8 cellular contexts compared by ENCODE assay signal in genomic region chr7:151080091-151080521, GRCh38. TPM values are rescaled to one million over a fixed set of nuclear protein-coding genes. Genes with fewer than 3 reads are reported as not detected.
DNase-seq lines count a peak whose midpoint lies in the region; ATAC-seq and TF ChIP-seq lines count a peak whose summit lies in the region.

No MANE protein-coding gene starts in this region.

- no peak for TF ChIP-seq CTCF in epithelial cell of proximal tubule (conservative IDR thresholded peaks at IDR 0.05; ENCODE audit: low read depth, low read length)

- peak overlapping the region; percentile 46 to 95 (median 90) for H3K27ac Mint-ChIP-seq in naive thymus-derived CD8-positive, alpha-beta T cell

- peaks cover 0 to 8% (median 0%) of the 10 kb centered on the region in 3 donors for H3K36me3 Mint-ChIP-seq in naive thymus-derived CD8-positive, alpha-beta T cell

- POLR2A ChIA-PET in naive thymus-derived CD8-positive, alpha-beta T cell (lab: Charles Lee): interaction anchor here (1.0 to 4.8 kb wide), 4 partner anchors 9 to 66 kb away, joined by 3 to 42 read pairs (median 12); partner anchors contain the start of genes ABCB8, CDK5 and SLC4A2

- H3K27ac ChIP-seq in SJCRH30: peak overlapping the region; percentile 83

- peak overlapping the region; percentile 94 for H3K4me3 ChIP-seq in SJCRH30
- H3K4me3 ChIP-seq in epithelial cell of proximal tubule (ENCODE audit: low read depth, low read length): peak overlapping the region; percentile 95

- peak overlapping the region; percentile 80 to 93 (median 86) for H3K4me3 Mint-ChIP-seq in naive thymus-derived CD8-positive, alpha-beta T cell

- H3K4me1 Mint-ChIP-seq in naive thymus-derived CD8-positive, alpha-beta T cell: peaks cover 16 to 50% (median 39%) of the 10 kb centered on the region in 4 donors

- H3K9me3 ChIP-seq in SJCRH30 (replicated peaks): no peaks in the 10 kb centered on the region

- H3K27me3 Mint-ChIP-seq in naive thymus-derived CD8-positive, alpha-beta T cell: peaks cover 0 to 8% (median 4%) of the 10 kb centered on the region in 5 donors

- H3K36me3 ChIP-seq in SJCRH30: peaks cover 16% of the 10 kb centered on the region

- H3K9me3 Mint-ChIP-seq in naive thymus-derived CD8-positive, alpha-beta T cell: no peaks in the 10 kb centered on the region

- peak; percentile 0 for ATAC-seq in HG02678 (IDR thresholded peaks at IDR 0.05; ENCODE audit: unreplicated experiment)
- ATAC-seq in naive thymus-derived CD8-positive, alpha-beta T cell: no peak
- no peak for ATAC-seq in GM21717 (IDR thresholded peaks at IDR 0.05; ENCODE audit: unreplicated experiment)

- no peaks in the 10 kb centered on the region for H3K27me3 ChIP-seq in SJCRH30

- DNase-seq in EH (ENCODE audit: low read depth): peak; percentile 38
- DNase-seq in SJCRH30: no peak
- DNase-seq in epithelial cell of proximal tubule (ENCODE audit: low read depth): no peak
- DNase-seq in naive thymus-derived CD8-positive, alpha-beta T cell: no peak
- no peak for DNase-seq in iPS-NIHi7 (ENCODE audit: extremely low spot score)
- no peak for DNase-seq in activated gamma-delta T cell treated with Interleukin-2 at 50 U/mL for 16 hours

- H3K4me1 ChIP-seq in SJCRH30: peaks cover 24% of the 10 kb centered on the region

RNA-seq across cellular contexts. Expression of gene FASTK, which starts 0.5 kb away (rescaled TPM):
- 62.2 and 92.8 TPM in 2 replicates for total RNA-seq in SJCRH30 (2014; rRNA removed; shearing (Covaris generic))
- 61.2 and 89.8 TPM in 2 replicates for total RNA-seq in epithelial cell of proximal tubule
- total RNA-seq in naive thymus-derived CD8-positive, alpha-beta T cell: 100 to 1,000 TPM; 145 TPM
- polyA plus RNA-seq in naive thymus-derived CD8-positive, alpha-beta T cell: 10 to 100 TPM; 38.8 to 63.6 (median 44.2) TPM

RNA-seq across cellular contexts. Expression of gene TMUB1, which starts 3.2 kb away (rescaled TPM):
- 43.5 and 44.2 TPM in 2 replicates for total RNA-seq in SJCRH30 (2014; rRNA removed; shearing (Covaris generic))
- total RNA-seq in epithelial cell of proximal tubule: 73.7 and 94.9 TPM in 2 replicates
- 10 to 100 TPM; 41.8 to 45.6 TPM for total RNA-seq in naive thymus-derived CD8-positive, alpha-beta T cell
- 10 to 100 TPM; 42.9 to 70.6 (median 49.1) TPM for polyA plus RNA-seq in naive thymus-derived CD8-positive, alpha-beta T cell

RNA-seq across cellular contexts. Expression of gene AGAP3, which starts 6.2 kb away (rescaled TPM):
- 59.7 and 62.9 TPM in 2 replicates for total RNA-seq in SJCRH30 (2014; rRNA removed; shearing (Covaris generic))
- 54.1 and 60.1 TPM in 2 replicates for total RNA-seq in epithelial cell of proximal tubule
- 10 to 100 TPM; 35.2 to 36.9 TPM for total RNA-seq in naive thymus-derived CD8-positive, alpha-beta T cell
- polyA plus RNA-seq in naive thymus-derived CD8-positive, alpha-beta T cell: 1 to 10 TPM; 1.1 to 6.0 (median 3.7) TPM

RNA-seq across cellular contexts. Expression of gene SLC4A2, which starts 20.7 kb away (rescaled TPM):
- total RNA-seq in SJCRH30 (2014; rRNA removed; shearing (Covaris generic)): 129 and 132 TPM in 2 replicates
- total RNA-seq in epithelial cell of proximal tubule: 115 and 164 TPM in 2 replicates
- total RNA-seq in naive thymus-derived CD8-positive, alpha-beta T cell: 10 to 100 TPM; 52.5 to 60.6 TPM
- 10 to 100 TPM; 10.1 to 18.0 (median 14.8) TPM for polyA plus RNA-seq in naive thymus-derived CD8-positive, alpha-beta T cell

RNA-seq across cellular contexts. Expression of gene CDK5, which starts 22.4 kb away (rescaled TPM):
- 34.3 and 39.2 TPM in 2 replicates for total RNA-seq in SJCRH30 (2014; rRNA removed; shearing (Covaris generic))
- 19.3 and 21.1 TPM in 2 replicates for total RNA-seq in epithelial cell of proximal tubule
- total RNA-seq in naive thymus-derived CD8-positive, alpha-beta T cell: 1 to 10 TPM; 4.1 to 6.0 TPM
- polyA plus RNA-seq in naive thymus-derived CD8-positive, alpha-beta T cell: 10 to 100 TPM; 10.7 to 13.2 (median 11.7) TPM
